In genomic region chr1:201423655-201424610, GRCh38 we compare ENCODE assay signal across 17 cellular contexts. TPM values are rescaled to one million over a fixed set of nuclear protein-coding genes. Genes with fewer than 3 reads are reported as not detected.
"Had no signal": no experiment of that assay in that cellular context is flagged by ENCODE, and none has a peak within 500 bp of the region (broad histone marks: within the 10 kb centered on the region; RNA-seq: fewer than 3 reads in every experiment).

No MANE protein-coding gene starts in this region.

- DNase-seq: activated CD4-positive, alpha-beta T cell treated with anti-CD3 and anti-CD28 coated beads, Interleukin-2, amount 50 U/mL, for 48 hours; activated naive CD4-positive, alpha-beta T cell treated with anti-CD3 and anti-CD28 coated beads, Interleukin-2, amount 50 U/mL, for 16 hours; activated T-cell treated with anti-CD3 and anti-CD28 coated beads, Interleukin-2, amount 50 U/mL, for 24 hours; caudate nucleus; colonic mucosa; left ventricle myocardium inferior; mesenchymal stem cell; stimulated activated CD4-positive, alpha-beta T cell treated with anti-CD3 and anti-CD28 coated beads, Interleukin-12 subunit alpha, Interleukin-12 subunit beta, amount 100 ng/mL, for 4 hours; T-helper 1 cell; T1000 had no signal

- H3K9me3 ChIP-seq: colonic mucosa, prostate gland had no signal

- H3K4me1 ChIP-seq: colonic mucosa, prostate gland had no signal

- H3K36me3 ChIP-seq: colonic mucosa, left ventricle myocardium inferior, prostate gland had no signal

- ATAC-seq: natural killer cell treated with Interleukin-12 subunit alpha and Interleukin-12 subunit beta and Interleukin-15 and Interleukin-18, amount 100 ng/mL, for 72 hours; sciatic nerve; stimulated activated memory B cell treated with anti-CD40 and anti-IgM and Interleukin-4, amounts not matched to agents 10 μg/mL and 1 μg/mL and 100 μg/mL, for 72 hours had no signal

- H3K27me3 ChIP-seq: colonic mucosa had no signal

- H3K27ac ChIP-seq: colonic mucosa, left ventricle myocardium inferior, prostate gland, VCaP had no signal

- H3K4me3 ChIP-seq: colonic mucosa, left ventricle myocardium inferior, prostate gland had no signal

RNA-seq across cellular contexts. Expression of gene TNNI1, which starts 2.4 kb away (rescaled TPM):
- total RNA-seq: colonic mucosa; kidney epithelial cell; natural killer cell treated with Interleukin-12 subunit alpha and Interleukin-12 subunit beta and Interleukin-15 and Interleukin-18, amount 100 ng/mL, for 72 hours had no signal
- polyA plus RNA-seq: urinary bladder had no signal

RNA-seq across cellular contexts. Expression of gene LAD1, which starts 24.8 kb away (rescaled TPM):
- total RNA-seq: natural killer cell treated with Interleukin-12 subunit alpha and Interleukin-12 subunit beta and Interleukin-15 and Interleukin-18, amount 100 ng/mL, for 72 hours had no signal

RNA-seq across cellular contexts. Expression of gene TNNT2, which starts 46.5 kb away (rescaled TPM):
- total RNA-seq: natural killer cell treated with Interleukin-12 subunit alpha and Interleukin-12 subunit beta and Interleukin-15 and Interleukin-18, amount 100 ng/mL, for 72 hours had no signal
